13 cellular contexts compared by ENCODE assay signal in the genomic region with DNA sequence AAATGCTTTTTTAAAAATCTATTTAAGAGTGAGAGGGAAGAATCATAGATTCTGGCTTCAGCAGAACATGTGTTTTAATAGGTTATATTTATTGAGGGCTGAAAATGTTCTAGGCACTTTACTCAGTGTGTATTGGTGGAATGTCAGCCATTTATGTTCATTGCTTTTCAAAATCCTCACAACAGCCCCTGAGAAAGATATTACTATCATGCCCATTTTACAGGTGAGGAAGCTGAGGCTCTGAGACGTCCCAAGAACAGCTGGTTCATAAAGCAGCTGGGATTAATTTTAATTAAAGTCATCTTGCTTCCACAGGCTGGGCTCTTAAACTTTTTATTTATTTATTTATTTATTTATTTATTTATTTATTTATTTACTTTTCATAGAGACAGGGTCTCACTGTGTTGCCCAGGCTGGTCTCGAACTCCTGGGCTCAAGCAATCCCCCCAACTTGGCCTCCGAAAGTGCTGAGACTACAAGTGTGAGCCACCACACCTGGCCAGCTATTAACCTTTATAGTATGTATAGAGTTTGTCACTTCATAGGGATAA. TPM values are rescaled to one million over a fixed set of nuclear protein-coding genes. Genes with fewer than 3 reads are reported as not detected.
DNase-seq lines count a peak whose midpoint lies in the region; ATAC-seq, FAIRE-seq and TF ChIP-seq lines count a peak whose summit lies in the region.
"Had no signal": no experiment of that assay in that cellular context is flagged by ENCODE, and none has a peak within 500 bp of the region (broad histone marks: within the 10 kb centered on the region; RNA-seq: fewer than 3 reads in every experiment).

No MANE protein-coding gene starts in this region.

- H3K4me1 ChIP-seq in A549, result peaks cover 30% of the 10 kb centered on the region
- H3K4me1 ChIP-seq in GM23248 (ENCODE audit: insufficient read depth), result peaks cover 40% of the 10 kb centered on the region
- H3K4me1 ChIP-seq in HepG2 (ENCODE audit: insufficient read depth, low read length), result peaks cover 35% of the 10 kb centered on the region
- peaks cover 0 to 5% of the 10 kb centered on the region in 2 donors for H3K4me1 ChIP-seq in neuronal stem cell (ENCODE audit: control insufficient read depth in 2 of 2, insufficient read depth in 1 of 2, low read depth in 1 of 2, low read length in 2 of 2)

- H3K9me3 Mint-ChIP-seq in activated CD8-positive, alpha-beta T cell treated with anti-CD3 and anti-CD28 coated beads, Interleukin-2, amount 10 ng/mL, durations not matched to agents 7 days and 5 days (ENCODE audit: insufficient read depth), result no peaks in the 10 kb centered on the region
- H3K9me3 Mint-ChIP-seq in activated CD8-positive, alpha-beta memory T cell treated with anti-CD3 and anti-CD28 coated beads, Interleukin-2, amount 10 ng/mL, durations not matched to agents 7 days and 5 days (ENCODE audit: low read depth), result no peaks in the 10 kb centered on the region

- no peak overlapping the region for H2AK5ac ChIP-seq in neuronal stem cell (ENCODE audit: low read depth, low read length)

- H3K4me2 ChIP-seq in A549, result peak overlapping the region; percentile 72
- peak overlapping the region; percentile 76 for H3K4me2 ChIP-seq in GM23248 (ENCODE audit: unreplicated experiment)
- peak overlapping the region; percentile 84 for H3K4me2 ChIP-seq in HepG2 (ENCODE audit: low read depth, low read length)
- no peak overlapping the region for H3K4me2 ChIP-seq in neuronal stem cell (ENCODE audit: insufficient read depth, low read length, poor library complexity, severe bottlenecking)

- CTCF ChIA-PET in A549 (lab: Yijun Ruan, JAX), result interaction anchor here (1.6 kb wide), 1 partner anchor 20 kb away, joined by 3 read pairs; no protein-coding TSS in a partner anchor
- CTCF ChIA-PET in activated CD8-positive, alpha-beta T cell treated with anti-CD3 and anti-CD28 coated beads, Interleukin-2, amount 10 ng/mL, durations not matched to agents 7 days and 5 days (lab: Charles Lee), result interaction anchor here (1.1 to 1.4 kb wide), 2 partner anchors 56 to 608 kb away, joined by 3 to 4 read pairs; no protein-coding TSS in a partner anchor
- CTCF ChIA-PET in HepG2 (lab: Yijun Ruan, JAX; ENCODE audit: low intra/inter-chr PET ratio, low total read pairs), result no interaction called here
- CTCF ChIA-PET in activated CD8-positive, alpha-beta memory T cell treated with anti-CD3 and anti-CD28 coated beads, Interleukin-2, amount 10 ng/mL, durations not matched to agents 7 days and 5 days (lab: Charles Lee), result interaction anchor here (0.7 to 1.1 kb wide), 3 partner anchors 13 to 611 kb away, joined by 3 read pairs; no protein-coding TSS in a partner anchor

- H4K20me1 ChIP-seq in GM23248 (ENCODE audit: insufficient read depth) (no peaks in the 10 kb centered on the region), HepG2 (ENCODE audit: insufficient read depth, low read length) (no peaks in the 10 kb centered on the region)

- H3K4me3 ChIP-seq in A549, result no peak overlapping the region
- H3K4me3 ChIP-seq in GM23248, result peak overlapping the region; percentile 68
- no peak overlapping the region; a peak in 1 of 6 replicates for H3K4me3 ChIP-seq in HepG2 (replicated peaks in 1 of 3; ENCODE audit: insufficient read depth in 1 of 3, low read depth in 2 of 3, low read length in 3 of 3)
- H3K4me3 ChIP-seq in neuronal stem cell (ENCODE audit: low read length in 2 of 2), result no peak overlapping the region
- H3K4me3 ChIP-seq: testis had no signal

- TF ChIP-seq CTCF in A549 (IDR thresholded peaks at IDR 0.05), result no peak
- no peak for TF ChIP-seq CTCF in HepG2 (CRISPR knock-in tag; IDR thresholded peaks at IDR 0.05)

- POLR2A ChIA-PET in A549 (lab: Yijun Ruan, JAX) (interaction anchor here (1.1 kb wide), 1 partner anchor 36 kb away, joined by 5 read pairs; no protein-coding TSS in a partner anchor), HepG2 (lab: Yijun Ruan, JAX) (interaction anchor here (1.0 to 1.2 kb wide), 2 partner anchors 21 to 107 kb away, joined by 3 to 5 read pairs; no protein-coding TSS in a partner anchor)
- POLR2A ChIA-PET in activated CD8-positive, alpha-beta T cell treated with anti-CD3 and anti-CD28 coated beads, Interleukin-2, amount 10 ng/mL, durations not matched to agents 7 days and 5 days (lab: Charles Lee), result no interaction called here

- no peaks in the 10 kb centered on the region for H3K36me3 ChIP-seq in GM23248 (ENCODE audit: low read depth)
- H3K36me3 ChIP-seq in HepG2 (replicated peaks in 1 of 2; ENCODE audit: control insufficient read depth in 1 of 2, insufficient read depth in 2 of 2, low read length in 2 of 2), result no peaks in the 10 kb centered on the region
- H3K36me3 ChIP-seq in neuronal stem cell (replicated peaks in 1 of 2; ENCODE audit: control insufficient read depth in 2 of 2, insufficient read depth in 2 of 2, low read length in 2 of 2), result no peaks in the 10 kb centered on the region

- no peaks in the 10 kb centered on the region for H3K27me3 Mint-ChIP-seq in activated CD8-positive, alpha-beta T cell treated with anti-CD3 and anti-CD28 coated beads, Interleukin-2, amount 10 ng/mL, durations not matched to agents 7 days and 5 days (ENCODE audit: low read depth)
- H3K27me3 Mint-ChIP-seq in activated CD8-positive, alpha-beta memory T cell treated with anti-CD3 and anti-CD28 coated beads, Interleukin-2, amount 10 ng/mL, durations not matched to agents 7 days and 5 days, result no peaks in the 10 kb centered on the region

- DNase-seq in A549 (ENCODE audit: low read depth in 1 of 2, low spot score in 1 of 2) (no peak), GM23248 (no peak), HepG2 (ENCODE audit: low spot score) (no peak), neuronal stem cell (ENCODE audit: low spot score) (no peak)
- no peak for DNase-seq in activated CD8-positive, alpha-beta T cell treated with anti-CD3 and anti-CD28 coated beads, Interleukin-2, amount 10 ng/mL, durations not matched to agents 7 days and 5 days
- DNase-seq in activated CD8-positive, alpha-beta memory T cell treated with anti-CD3 and anti-CD28 coated beads, Interleukin-2, amount 10 ng/mL, durations not matched to agents 7 days and 5 days, result no peak
- DNase-seq: DMS79 treated with DMSO at 0.1 percent for 48 hours, midbrain, NCI-H748 treated with DMSO at 0.1 percent for 48 hours, posterior cingulate gyrus had no signal

- H2AFZ ChIP-seq in GM23248 (0 out of 2 replicates have a peak overlapping the region, but pooled peaks have one; percentile 31), HepG2 (ENCODE audit: low read length) (peak overlapping the region; percentile 15), neuronal stem cell (ENCODE audit: low read length) (no peak overlapping the region)

- H3K9me3 ChIP-seq in A549, result no peaks in the 10 kb centered on the region
- H3K9me3 ChIP-seq in GM23248 (ENCODE audit: low read depth), result no peaks in the 10 kb centered on the region
- H3K9me3 ChIP-seq in HepG2 (ENCODE audit: low read length), result no peaks in the 10 kb centered on the region
- H3K9me3 ChIP-seq in neuronal stem cell (replicated peaks in 1 of 2; ENCODE audit: control insufficient read depth in 2 of 2, insufficient read depth in 1 of 2, low read depth in 1 of 2, low read length in 2 of 2), result no peaks in the 10 kb centered on the region
- H3K9me3 ChIP-seq: testis had no signal

- peaks cover 29% of the 10 kb centered on the region for H3F3A ChIP-seq in GM23248 (ENCODE audit: insufficient read depth)

- peak overlapping the region; percentile 54 for H3K9ac ChIP-seq in GM23248
- H3K9ac ChIP-seq in HepG2 (ENCODE audit: insufficient read depth, low read depth, low read length), result no peak overlapping the region
- H3K9ac ChIP-seq in neuronal stem cell (ENCODE audit: low read depth, low read length, poor library complexity), result no peak overlapping the region

- no peak for ATAC-seq in A549
- ATAC-seq in activated CD8-positive, alpha-beta T cell treated with anti-CD3 and anti-CD28 coated beads, Interleukin-2, amount 10 ng/mL, durations not matched to agents 7 days and 5 days, result no peak
- ATAC-seq in HepG2, result no peak
- no peak for ATAC-seq in activated CD4-positive, CD25-positive, alpha-beta regulatory T cell treated with anti-CD3 and anti-CD28 coated beads, Interleukin-2, amount 50 U/mL, for 24 hours
- ATAC-seq in activated CD8-positive, alpha-beta memory T cell treated with anti-CD3 and anti-CD28 coated beads, Interleukin-2, amount 10 ng/mL, durations not matched to agents 7 days and 5 days, result no peak
- ATAC-seq in HG03442 (IDR thresholded peaks at IDR 0.05; ENCODE audit: unreplicated experiment), result no peak

- H3K4ac ChIP-seq in neuronal stem cell (ENCODE audit: low read length), result no peak overlapping the region

- no peak overlapping the region for H3K27ac Mint-ChIP-seq in activated CD8-positive, alpha-beta T cell treated with anti-CD3 and anti-CD28 coated beads, Interleukin-2, amount 10 ng/mL, durations not matched to agents 7 days and 5 days
- H3K27ac Mint-ChIP-seq in activated CD8-positive, alpha-beta memory T cell treated with anti-CD3 and anti-CD28 coated beads, Interleukin-2, amount 10 ng/mL, durations not matched to agents 7 days and 5 days, result no peak overlapping the region

- FAIRE-seq in A549 (lab: Jason Lieb, UNC) (no peak), HepG2 (lab: Jason Lieb, UNC) (no peak)

- WGBS in A549 (ENCODE audit: missing lambda C conversion rate), result 77% methylated on average over 3 of the region's 3 CpGs
- WGBS in GM23248 (ENCODE audit: low coverage in 1 of 2, low lambda C conversion rate in 2 of 2, missing lambda C conversion rate in 2 of 2), 2 experiments, result 83 to 89% methylated on average over 3 of the region's 3 CpGs
- WGBS in HepG2 (ENCODE audit: low lambda C conversion rate), result 41% methylated on average over 3 of the region's 3 CpGs
- WGBS in neuronal stem cell (ENCODE audit: extremely low coverage in 2 of 2, insufficient read length in 2 of 2, insufficient replicate concordance in 1 of 2), 2 donors, result no CpG with 5 or more reads among the region's 3 CpGs

- H2BK120ac ChIP-seq in neuronal stem cell (ENCODE audit: low read depth, low read length), result no peak overlapping the region

- H2BK5ac ChIP-seq in neuronal stem cell (ENCODE audit: low read length), result no peak overlapping the region

- no peaks in the 10 kb centered on the region for H3K9me2 ChIP-seq in GM23248 (ENCODE audit: insufficient read depth)

- H2BK12ac ChIP-seq in neuronal stem cell (ENCODE audit: low read length), result no peak overlapping the region

- H3K79me2 ChIP-seq in GM23248 (ENCODE audit: insufficient read depth), result no peaks in the 10 kb centered on the region
- no peaks in the 10 kb centered on the region for H3K79me2 ChIP-seq in HepG2 (ENCODE audit: insufficient read depth, low read length)

- H3K36me3 Mint-ChIP-seq in activated CD8-positive, alpha-beta T cell treated with anti-CD3 and anti-CD28 coated beads, Interleukin-2, amount 10 ng/mL, durations not matched to agents 7 days and 5 days (ENCODE audit: low read depth), result peaks cover 2% of the 10 kb centered on the region
- H3K36me3 Mint-ChIP-seq in activated CD8-positive, alpha-beta memory T cell treated with anti-CD3 and anti-CD28 coated beads, Interleukin-2, amount 10 ng/mL, durations not matched to agents 7 days and 5 days, result peaks cover 11% of the 10 kb centered on the region

- BruUV-seq in HepG2 (replicated peaks; lab: Mats Ljungman, UMichigan), result no TSS peak

- no peaks in the 10 kb centered on the region for H3K27me3 ChIP-seq in GM23248 (replicated peaks; ENCODE audit: insufficient read depth)
- peaks cover 0 to 2% of the 10 kb centered on the region in 2 experiments; a peak in 3 of 5 replicates for H3K27me3 ChIP-seq in HepG2 (ENCODE audit: control insufficient read depth in 1 of 2, insufficient read depth in 2 of 2, low read length in 2 of 2)
- peaks cover 0 to 4% (median 0%) of the 10 kb centered on the region in 3 experiments for H3K27me3 ChIP-seq in neuronal stem cell (ENCODE audit: control insufficient read depth in 3 of 3, insufficient read depth in 3 of 3, low read depth in 1 of 3, low read length in 3 of 3)
- H3K27me3 ChIP-seq: testis had no signal

- intact Hi-C loops in HepG2 (cut with micrococcal nuclease; ENCODE audit: unreplicated experiment), result no loop called here

- in situ Hi-C loops in GM23248 (cut with MboI) (no loop called here), HepG2 (cut with HindIII; ENCODE audit: extremely low pct_ligation_motif_present, low pct_unique_long_range_greater_than_20kb) (no loop called here)

- H4K8ac ChIP-seq in neuronal stem cell (ENCODE audit: low read depth, low read length), result no peak overlapping the region

- TF ChIP-seq POLR2A in A549 (IDR thresholded peaks at IDR 0.05; ENCODE audit: low read length), result no peak
- no peak for TF ChIP-seq POLR2A in HepG2 (IDR thresholded peaks at IDR 0.05; ENCODE audit: insufficient read depth in 1 of 2, low read depth in 2 of 2, low read length in 2 of 2)

- H3K18ac ChIP-seq in neuronal stem cell (ENCODE audit: low read length), result no peak overlapping the region

- no peak overlapping the region for H2BK15ac ChIP-seq in neuronal stem cell (ENCODE audit: low read length)

- peaks cover 30% of the 10 kb centered on the region for H3K4me1 Mint-ChIP-seq in activated CD8-positive, alpha-beta T cell treated with anti-CD3 and anti-CD28 coated beads, Interleukin-2, amount 10 ng/mL, durations not matched to agents 7 days and 5 days (ENCODE audit: low read depth)
- H3K4me1 Mint-ChIP-seq in activated CD8-positive, alpha-beta memory T cell treated with anti-CD3 and anti-CD28 coated beads, Interleukin-2, amount 10 ng/mL, durations not matched to agents 7 days and 5 days, result peaks cover 69% of the 10 kb centered on the region

- H3K14ac ChIP-seq in neuronal stem cell (ENCODE audit: low read length), result no peak overlapping the region

- H3K27ac ChIP-seq in A549 (peak overlapping the region in 1 of 2 experiments; percentile 55; a peak in 1 of 6 replicates), GM23248 (peak overlapping the region; percentile 36; the same call in 1 of the 2 replicates), HepG2 (ENCODE audit: extremely low read length, insufficient read depth, low read length) (no peak overlapping the region), neuronal stem cell (replicated peaks; ENCODE audit: low read length) (no peak overlapping the region)
- H3K27ac ChIP-seq: testis had no signal

- H3K4me3 Mint-ChIP-seq in activated CD8-positive, alpha-beta T cell treated with anti-CD3 and anti-CD28 coated beads, Interleukin-2, amount 10 ng/mL, durations not matched to agents 7 days and 5 days, result peak overlapping the region; percentile 61
- no peak overlapping the region for H3K4me3 Mint-ChIP-seq in activated CD8-positive, alpha-beta memory T cell treated with anti-CD3 and anti-CD28 coated beads, Interleukin-2, amount 10 ng/mL, durations not matched to agents 7 days and 5 days

- no peak overlapping the region for H4K91ac ChIP-seq in neuronal stem cell (ENCODE audit: low read depth, low read length, poor library complexity)

- TF ChIP-seq RAD21 in A549 (conservative IDR thresholded peaks at IDR 0.05 in 1 of 2, IDR thresholded peaks at IDR 0.05 in 1 of 2) (no peak), HepG2 (CRISPR knock-in tag; IDR thresholded peaks at IDR 0.05) (no peak)

- H3K23ac ChIP-seq in neuronal stem cell (ENCODE audit: low read depth, low read length, poor library complexity), result no peak overlapping the region

- no peaks in the 10 kb centered on the region for H3K79me1 ChIP-seq in neuronal stem cell (ENCODE audit: low read depth, low read length)

- TF ChIP-seq EP300 in A549 (IDR thresholded peaks at IDR 0.05), result no peak
- no peak for TF ChIP-seq EP300 in HepG2 (IDR thresholded peaks at IDR 0.05; ENCODE audit: low read depth in 2 of 2, low read length in 2 of 2)
- TF ChIP-seq EP300 in HepG2 (CRISPR knock-in tag; IDR thresholded peaks at IDR 0.05; ENCODE audit: borderline replicate concordance), result no peak

RNA-seq across cellular contexts. Expression of gene RYBP, which starts 37.2 kb away (rescaled TPM):
- polyA plus RNA-seq in A549 (2011; rRNA removed), result 11.6 and 15.8 TPM in 2 replicates
- 2.6 and 3.0 TPM in 2 replicates for polyA plus RNA-seq in A549 (2012; cell fraction: cytosol; rRNA removed)
- polyA plus RNA-seq in A549 (2012; cell fraction: nucleus; rRNA removed), result 1.3 and 2.0 TPM in 2 replicates
- polyA plus RNA-seq in A549 (2017; fragmentation: RNase III; extraction: RNeasy Plus Mini Kit Qiagen cat#74134 plus additional on column Dnase treatment), result 7.6 to 8.6 TPM (median 7.9 TPM) in 3 replicates
- 7.4 and 7.7 TPM in 2 replicates for polyA minus RNA-seq in A549 (2011; rRNA and poly(A)+ RNA removed)
- total RNA-seq in GM23248 (2014; rRNA removed; shearing (Covaris generic)), result 8.5 and 11.9 TPM in 2 replicates
- 2.8 and 3.3 TPM in 2 replicates for polyA plus RNA-seq in GM23248 (2016; fragmentation: Nextera tagmentation; extraction: Ambion mirVana)
- total RNA-seq in activated CD8-positive, alpha-beta T cell treated with anti-CD3 and anti-CD28 coated beads, Interleukin-2, amount 10 ng/mL, durations not matched to agents 7 days and 5 days, result 1 to 10 TPM; 9.1 to 9.3 TPM
- 6.1 and 13.2 TPM in 2 replicates for total RNA-seq in HepG2 (2016; rRNA removed; fragmentation: Illumina TruSeq; extraction: Trizol)
- 1.0 and 1.2 TPM in 2 replicates for total RNA-seq in HepG2 (2016; cell fraction: cytosol; rRNA removed; fragmentation: Illumina TruSeq; extraction: Trizol; ENCODE audit: low read depth)
- total RNA-seq in HepG2 (2016; cell fraction: insoluble cytoplasmic fraction; rRNA removed; fragmentation: Illumina TruSeq; extraction: Trizol), result 6.3 and 12.2 TPM in 2 replicates
- 7.7 and 7.8 TPM in 2 replicates for total RNA-seq in HepG2 (2016; cell fraction: membrane; rRNA removed; fragmentation: Illumina TruSeq; extraction: Trizol)
- total RNA-seq in HepG2 (2016; cell fraction: nucleus; rRNA removed; fragmentation: Illumina TruSeq; extraction: Trizol), result 8.8 and 10.1 TPM in 2 replicates
- 8.0 and 10.7 TPM in 2 replicates for polyA plus RNA-seq in HepG2 (2011; rRNA removed)
- polyA plus RNA-seq in HepG2 (2011; cell fraction: cytosol; rRNA removed), result 4.9 and 7.5 TPM in 2 replicates
- 5.2 and 6.1 TPM in 2 replicates for polyA plus RNA-seq in HepG2 (2011; cell fraction: nucleus; rRNA removed)
- 15.4 and 18.6 TPM in 2 replicates for polyA plus RNA-seq in HepG2 (2012)
- 1.4 TPM in 2 replicates for polyA plus RNA-seq in HepG2 (2016; cell fraction: cytosol; fragmentation: Illumina TruSeq; extraction: Trizol; ENCODE audit: low read depth)
- polyA plus RNA-seq in HepG2 (2016; cell fraction: insoluble cytoplasmic fraction; fragmentation: Illumina TruSeq; extraction: Trizol; ENCODE audit: low read depth), result 16.6 TPM in 2 replicates
- polyA plus RNA-seq in HepG2 (2016; cell fraction: membrane; fragmentation: Illumina TruSeq; extraction: Trizol; ENCODE audit: low read depth), result 6.0 and 6.1 TPM in 2 replicates
- polyA plus RNA-seq in HepG2 (2016; cell fraction: nucleus; fragmentation: Illumina TruSeq; extraction: Trizol; ENCODE audit: insufficient read depth, low read depth), result 13.8 and 14.7 TPM in 2 replicates
- 2.2 and 5.2 TPM in 2 replicates for polyA minus RNA-seq in HepG2 (2011; rRNA and poly(A)+ RNA removed; ENCODE audit: low replicate concordance)
- polyA minus RNA-seq in HepG2 (2011; cell fraction: cytosol; rRNA and poly(A)+ RNA removed), result 13.5 and 13.7 TPM in 2 replicates
- polyA minus RNA-seq in HepG2 (2011; cell fraction: nucleus; rRNA and poly(A)+ RNA removed), result 17.0 and 23.4 TPM in 2 replicates
- polyA plus RNA-seq in neuronal stem cell (2013, experiment 1 of 2), result 14.8 TPM
- polyA plus RNA-seq in neuronal stem cell (2013, experiment 2 of 2), result 14.6 TPM
- 10 to 100 TPM; 11.7 to 17.9 TPM for total RNA-seq in activated CD8-positive, alpha-beta memory T cell treated with anti-CD3 and anti-CD28 coated beads, Interleukin-2, amount 10 ng/mL, durations not matched to agents 7 days and 5 days
